In the genomic region with DNA sequence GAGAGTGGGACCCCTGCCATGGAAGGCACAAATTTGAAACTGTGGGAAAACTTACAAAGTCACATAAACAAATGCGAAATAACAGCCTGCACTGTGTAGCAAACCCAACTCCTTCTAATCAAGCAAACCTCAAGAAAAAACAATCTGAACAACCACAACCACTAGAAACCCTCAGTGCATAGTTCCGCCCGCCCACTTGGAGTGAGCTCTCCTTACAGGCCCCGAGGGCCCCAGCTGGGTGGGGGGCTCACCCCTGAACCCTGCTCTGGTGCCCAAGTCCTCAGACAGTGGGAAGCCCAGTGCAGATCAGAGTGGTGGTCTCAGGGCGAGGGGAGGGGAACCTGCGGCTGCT, we compare ENCODE assay signal across 1 cellular context.
TF ChIP-seq lines count a peak whose summit lies in the region.

No MANE protein-coding gene starts in this region.

TF ChIP-seq in IMR-90, 13 proteins besides CTCF, POLR2A, EP300 and RAD21 (continued from another document):
- TF ChIP-seq, protein P1, sequence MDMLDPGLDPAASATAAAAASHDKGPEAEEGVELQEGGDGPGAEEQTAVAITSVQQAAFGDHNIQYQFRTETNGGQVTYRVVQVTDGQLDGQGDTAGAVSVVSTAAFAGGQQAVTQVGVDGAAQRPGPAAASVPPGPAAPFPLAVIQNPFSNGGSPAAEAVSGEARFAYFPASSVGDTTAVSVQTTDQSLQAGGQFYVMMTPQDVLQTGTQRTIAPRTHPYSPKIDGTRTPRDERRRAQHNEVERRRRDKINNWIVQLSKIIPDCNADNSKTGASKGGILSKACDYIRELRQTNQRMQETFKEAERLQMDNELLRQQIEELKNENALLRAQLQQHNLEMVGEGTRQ (IDR thresholded peaks at IDR 0.05; ENCODE audit: low read depth, low read length) = no peak
- TF ChIP-seq FOS (IDR thresholded peaks at IDR 0.05; ENCODE audit: low read depth, low read length) = no peak
- TF ChIP-seq, protein P2, sequence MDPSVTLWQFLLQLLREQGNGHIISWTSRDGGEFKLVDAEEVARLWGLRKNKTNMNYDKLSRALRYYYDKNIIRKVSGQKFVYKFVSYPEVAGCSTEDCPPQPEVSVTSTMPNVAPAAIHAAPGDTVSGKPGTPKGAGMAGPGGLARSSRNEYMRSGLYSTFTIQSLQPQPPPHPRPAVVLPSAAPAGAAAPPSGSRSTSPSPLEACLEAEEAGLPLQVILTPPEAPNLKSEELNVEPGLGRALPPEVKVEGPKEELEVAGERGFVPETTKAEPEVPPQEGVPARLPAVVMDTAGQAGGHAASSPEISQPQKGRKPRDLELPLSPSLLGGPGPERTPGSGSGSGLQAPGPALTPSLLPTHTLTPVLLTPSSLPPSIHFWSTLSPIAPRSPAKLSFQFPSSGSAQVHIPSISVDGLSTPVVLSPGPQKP (IDR thresholded peaks at IDR 0.05; ENCODE audit: borderline replicate concordance, low read depth, low read length) = no peak
- TF ChIP-seq SMC3 (IDR thresholded peaks at IDR 0.05; ENCODE audit: low read depth, low read length) = no peak
